9 cellular contexts compared by ENCODE assay signal in genomic region chr5:113022661-113023060, GRCh38. TPM values are rescaled to one million over a fixed set of nuclear protein-coding genes. Genes with fewer than 3 reads are reported as not detected.
DNase-seq lines count a peak whose midpoint lies in the region; ATAC-seq, FAIRE-seq and TF ChIP-seq lines count a peak whose summit lies in the region.
"Had no signal": no experiment of that assay in that cellular context is flagged by ENCODE, and none has a peak within 500 bp of the region (broad histone marks: within the 10 kb centered on the region; RNA-seq: fewer than 3 reads in every experiment).

No MANE protein-coding gene starts in this region.

- H3K4me3 ChIP-seq in small intestine (ENCODE audit: low read depth in 1 of 2, low read length in 2 of 2): no peak overlapping the region

- peaks cover 0 to 8% of the 10 kb centered on the region in 2 donors for H3K4me1 ChIP-seq in small intestine (ENCODE audit: control insufficient read depth in 2 of 2, insufficient read depth in 1 of 2, low read depth in 1 of 2, low read length in 1 of 2)

- no peaks in the 10 kb centered on the region for H3K9me3 Mint-ChIP-seq in activated T-cell treated with anti-CD3 and anti-CD28 coated beads, Interleukin-2, amount 50 U/mL, for 24 hours

- H3K4me1 Mint-ChIP-seq in activated T-cell treated with anti-CD3 and anti-CD28 coated beads, Interleukin-2, amount 50 U/mL, for 24 hours (ENCODE audit: low read depth): peaks cover 66% of the 10 kb centered on the region

- TF ChIP-seq CTCF in VCaP (conservative IDR thresholded peaks at IDR 0.05): no peak

- H3K36me3 Mint-ChIP-seq in activated T-cell treated with anti-CD3 and anti-CD28 coated beads, Interleukin-2, amount 50 U/mL, for 24 hours (ENCODE audit: low read depth): peaks cover 83% of the 10 kb centered on the region

- DNase-seq in activated T-cell treated with anti-CD3 and anti-CD28 coated beads, Interleukin-2, amount 50 U/mL, for 24 hours: no peak
- DNase-seq in activated T-cell treated with anti-CD3 and anti-CD28 coated beads, Interleukin-2, amount 50 U/mL, for 1 hour: no peak
- DNase-seq in small intestine (peak; percentile 54), NCI-H226 (no peak), 8988T (no peak), posterior vena cava (ENCODE audit: low spot score) (no peak)
- DNase-seq: T-helper 9 cell had no signal

- no peak for FAIRE-seq in small intestine (lab: Jason Lieb, UNC)

- no peaks in the 10 kb centered on the region for H3K27me3 ChIP-seq in small intestine (ENCODE audit: control insufficient read depth in 2 of 2, insufficient read depth in 2 of 2, low read length in 2 of 2)

- peak overlapping the region; percentile 81 for H3K27ac Mint-ChIP-seq in activated T-cell treated with anti-CD3 and anti-CD28 coated beads, Interleukin-2, amount 50 U/mL, for 24 hours

- H3K27ac ChIP-seq in VCaP (peak overlapping the region; percentile 50), small intestine (ENCODE audit: low read depth in 1 of 2, low read length in 1 of 2) (peak overlapping the region in 1 of 2 donors; percentile 48)

- 53 to 73% (median 68%) methylated on average over 2 of the region's 2 CpGs for WGBS in small intestine, 3 donors

- intact Hi-C loops in posterior vena cava (cut with DNase I): no loop called here

- no peaks in the 10 kb centered on the region for H3K9me3 ChIP-seq in small intestine (ENCODE audit: control insufficient read depth, low read depth)

- peak; percentile 55 for ATAC-seq in HG03095 (IDR thresholded peaks at IDR 0.05; ENCODE audit: unreplicated experiment)

- no peaks in the 10 kb centered on the region for H3K27me3 Mint-ChIP-seq in activated T-cell treated with anti-CD3 and anti-CD28 coated beads, Interleukin-2, amount 50 U/mL, for 24 hours

- no peak overlapping the region for H3K4me3 Mint-ChIP-seq in activated T-cell treated with anti-CD3 and anti-CD28 coated beads, Interleukin-2, amount 50 U/mL, for 24 hours

- H3K36me3 ChIP-seq in small intestine (ENCODE audit: control insufficient read depth in 2 of 2, insufficient read depth in 2 of 2, low read length in 2 of 2): peaks cover 2 to 4% of the 10 kb centered on the region in 2 donors

RNA-seq across cellular contexts. Expression of gene DCP2, which starts 46.1 kb away (rescaled TPM):
- 1 to 10 TPM; 5.6 to 8.1 (median 7.8) TPM for polyA plus RNA-seq in small intestine
- total RNA-seq in posterior vena cava: 10 to 100 TPM; 31.7 to 32.2 TPM
